29 cellular contexts compared by ENCODE assay signal in the genomic region with DNA sequence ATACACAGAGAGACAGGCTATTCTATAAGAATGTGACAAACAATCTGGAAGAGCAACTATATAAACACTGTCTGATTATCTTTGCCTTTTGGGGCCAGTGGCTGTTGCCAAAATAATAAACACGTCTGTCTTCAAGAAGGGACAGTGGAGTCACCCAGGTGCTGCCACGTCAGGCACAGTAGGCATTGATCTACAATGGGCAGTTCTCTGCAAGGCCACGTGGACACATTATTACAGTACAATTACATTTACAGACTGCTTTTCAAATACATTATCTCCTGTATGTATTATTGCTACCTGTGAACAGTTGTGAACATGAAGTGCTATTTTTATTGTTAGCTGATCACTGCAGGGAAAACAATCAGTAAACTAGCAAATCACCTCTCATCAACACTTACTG. TPM values are rescaled to one million over a fixed set of nuclear protein-coding genes. Genes with fewer than 3 reads are reported as not detected.
A peak's percentile ranks its signal among the peaks of the same experiment; 100 is the strongest.
DNase-seq lines count a peak whose midpoint lies in the region; ATAC-seq, FAIRE-seq and TF ChIP-seq lines count a peak whose summit lies in the region.
"Had no signal": no experiment of that assay in that cellular context is flagged by ENCODE, and none has a peak within 500 bp of the region (broad histone marks: within the 10 kb centered on the region; RNA-seq: fewer than 3 reads in every experiment).

No MANE protein-coding gene starts in this region.

- H3K27me3 ChIP-seq in RWPE2 (ENCODE audit: insufficient read depth, poor library complexity, severe bottlenecking): no peaks in the 10 kb centered on the region
- H3K27me3 ChIP-seq: spleen had no signal

- peak overlapping the region; percentile 1 for H3K27ac Mint-ChIP-seq in activated naive CD4-positive, alpha-beta T cell treated with anti-CD3 and anti-CD28 coated beads, Interleukin-2, amount 10 ng/mL, durations not matched to agents 7 days and 5 days
- peak overlapping the region; percentile 93 to 97 (median 96) for H3K27ac Mint-ChIP-seq in naive B cell
- peak overlapping the region; percentile 90 for H3K27ac Mint-ChIP-seq in stimulated activated naive B cell treated with anti-CD40 and anti-IgM and Interleukin-4, amounts not matched to agents 10 μg/mL and 1 μg/mL and 100 μg/mL, for 72 hours
- H3K27ac Mint-ChIP-seq: CD4-positive, alpha-beta T cell; T-helper 1 cell treated with Interleukin-12 subunit alpha and Interleukin-12 subunit beta and Interleukin-4 antibody, amounts not matched to agents 30 μg/mL and 1 μg/mL, for 36 hours had no signal

- peak overlapping the region; percentile 37 for H3K27ac ChIP-seq in RWPE2 (ENCODE audit: poor library complexity, severe bottlenecking)
- H3K27ac ChIP-seq: PC-9 had no signal

- peaks cover 33% of the 10 kb centered on the region for H3K4me1 Mint-ChIP-seq in activated naive CD4-positive, alpha-beta T cell treated with anti-CD3 and anti-CD28 coated beads, Interleukin-2, amount 10 ng/mL, durations not matched to agents 7 days and 5 days
- peaks cover 39 to 58% (median 52%) of the 10 kb centered on the region in 3 donors for H3K4me1 Mint-ChIP-seq in naive B cell
- H3K4me1 Mint-ChIP-seq in stimulated activated naive B cell treated with anti-CD40 and anti-IgM and Interleukin-4, amounts not matched to agents 10 μg/mL and 1 μg/mL and 100 μg/mL, for 72 hours: peaks cover 20 to 67% of the 10 kb centered on the region in 2 donors

- H3K4me3 Mint-ChIP-seq in activated naive CD4-positive, alpha-beta T cell treated with anti-CD3 and anti-CD28 coated beads, Interleukin-2, amount 10 ng/mL, durations not matched to agents 7 days and 5 days: no peak overlapping the region
- H3K4me3 Mint-ChIP-seq in naive B cell: peak overlapping the region in 4 of 8 donors; percentile 52 to 83 (median 63)
- no peak overlapping the region for H3K4me3 Mint-ChIP-seq in stimulated activated naive B cell treated with anti-CD40 and anti-IgM and Interleukin-4, amounts not matched to agents 10 μg/mL and 1 μg/mL and 100 μg/mL, for 72 hours
- H3K4me3 Mint-ChIP-seq: CD4-positive, alpha-beta T cell; central memory CD8-positive, alpha-beta T cell; T-helper 1 cell treated with Interleukin-12 subunit alpha and Interleukin-12 subunit beta and Interleukin-4 antibody, amounts not matched to agents 30 μg/mL and 1 μg/mL, for 36 hours had no signal

- no peaks in the 10 kb centered on the region for H3K36me3 Mint-ChIP-seq in activated naive CD4-positive, alpha-beta T cell treated with anti-CD3 and anti-CD28 coated beads, Interleukin-2, amount 10 ng/mL, durations not matched to agents 7 days and 5 days
- peaks cover 7 to 12% of the 10 kb centered on the region in 2 donors for H3K36me3 Mint-ChIP-seq in naive B cell
- peaks cover 6 to 17% of the 10 kb centered on the region in 2 donors for H3K36me3 Mint-ChIP-seq in stimulated activated naive B cell treated with anti-CD40 and anti-IgM and Interleukin-4, amounts not matched to agents 10 μg/mL and 1 μg/mL and 100 μg/mL, for 72 hours

- FAIRE-seq in D721Med (lab: Jason Lieb, UNC): no peak
- FAIRE-seq: A204.1, H1, urothelium cell line had no signal

- CTCF ChIA-PET in activated naive CD4-positive, alpha-beta T cell treated with anti-CD3 and anti-CD28 coated beads, Interleukin-2, amount 10 ng/mL, durations not matched to agents 7 days and 5 days (lab: Charles Lee): interaction anchor here (1.6 to 1.8 kb wide), 2 partner anchors 9 to 14 kb away, joined by 4 to 9 read pairs; a partner anchor contains a TSS

- peaks cover 31% of the 10 kb centered on the region for H3K4me1 ChIP-seq in RWPE2 (ENCODE audit: insufficient read depth, poor library complexity, severe bottlenecking)

- no peak for DNase-seq in activated naive CD4-positive, alpha-beta T cell treated with anti-CD3 and anti-CD28 coated beads, Interleukin-2, amount 10 ng/mL, durations not matched to agents 7 days and 5 days
- DNase-seq in activated naive CD4-positive, alpha-beta T cell treated with Interleukin-2 at 50 U/mL for 16 hours: no peak
- DNase-seq in RWPE2 (ENCODE audit: low spot score) (no peak), naive B cell (no peak), D721Med (ENCODE audit: insufficient read length, low spot score) (no peak)
- no peak for DNase-seq in stimulated activated naive B cell treated with anti-CD40 and anti-IgM and Interleukin-4, amounts not matched to agents 10 μg/mL and 1 μg/mL and 100 μg/mL, for 72 hours
- DNase-seq: activated CD4-positive, alpha-beta T cell treated with anti-CD3 and anti-CD28 coated beads, Interleukin-2, amount 50 U/mL, for 48 hours; activated gamma-delta T cell treated with Interleukin-2 at 50 U/mL for 16 hours; anterior cingulate cortex; CD4-positive, alpha-beta T cell; DMS153; effector CD4-positive, alpha-beta T cell; GF-D8; KG1; left cardiac atrium; MV-4-11; NCI-H187; NCI-H2227 treated with DMSO at 0.1 percent for 48 hours; NCI-H82; PC-9; spleen; stimulated activated CD4-positive, alpha-beta T cell treated with anti-CD3 and anti-CD28 coated beads, Interleukin-4, amount 100 ng/mL, for 24 hours had no signal

- no peaks in the 10 kb centered on the region for H3K9me3 ChIP-seq in RWPE2 (ENCODE audit: severe bottlenecking)
- H3K9me3 ChIP-seq: spleen had no signal

- no peaks in the 10 kb centered on the region for H3K9me3 Mint-ChIP-seq in activated naive CD4-positive, alpha-beta T cell treated with anti-CD3 and anti-CD28 coated beads, Interleukin-2, amount 10 ng/mL, durations not matched to agents 7 days and 5 days
- no peaks in the 10 kb centered on the region for H3K9me3 Mint-ChIP-seq in naive B cell
- H3K9me3 Mint-ChIP-seq in stimulated activated naive B cell treated with anti-CD40 and anti-IgM and Interleukin-4, amounts not matched to agents 10 μg/mL and 1 μg/mL and 100 μg/mL, for 72 hours: no peaks in the 10 kb centered on the region
- H3K9me3 Mint-ChIP-seq: CD4-positive, alpha-beta T cell; central memory CD8-positive, alpha-beta T cell; T-helper 1 cell treated with Interleukin-12 subunit alpha and Interleukin-12 subunit beta and Interleukin-4 antibody, amounts not matched to agents 30 μg/mL and 1 μg/mL, for 36 hours had no signal

- no peak for TF ChIP-seq CTCF in RWPE2 (IDR thresholded peaks at IDR 0.05; ENCODE audit: poor library complexity, severe bottlenecking)
- no peak for TF ChIP-seq CTCF in D721Med (IDR thresholded peaks at IDR 0.05; ENCODE audit: insufficient read depth, missing control alignments)

- no peaks in the 10 kb centered on the region for H3K27me3 Mint-ChIP-seq in activated naive CD4-positive, alpha-beta T cell treated with anti-CD3 and anti-CD28 coated beads, Interleukin-2, amount 10 ng/mL, durations not matched to agents 7 days and 5 days
- no peaks in the 10 kb centered on the region for H3K27me3 Mint-ChIP-seq in naive B cell
- no peaks in the 10 kb centered on the region for H3K27me3 Mint-ChIP-seq in stimulated activated naive B cell treated with anti-CD40 and anti-IgM and Interleukin-4, amounts not matched to agents 10 μg/mL and 1 μg/mL and 100 μg/mL, for 72 hours
- H3K27me3 Mint-ChIP-seq: CD4-positive, alpha-beta T cell; central memory CD8-positive, alpha-beta T cell had no signal

- peaks cover 45% of the 10 kb centered on the region for H3K36me3 ChIP-seq in RWPE2 (ENCODE audit: low read depth)

- no peak overlapping the region for H3K4me3 ChIP-seq in RWPE2 (ENCODE audit: severe bottlenecking)
- H3K4me3 ChIP-seq: PC-9 had no signal

- ATAC-seq in RWPE2 (ENCODE audit: low read depth) (no peak), naive B cell (ENCODE audit: low read depth in 2 of 2) (no peak), HG03342 (IDR thresholded peaks at IDR 0.05; ENCODE audit: unreplicated experiment) (no peak), GM18858 (IDR thresholded peaks at IDR 0.05; ENCODE audit: unreplicated experiment) (no peak)
- no peak for ATAC-seq in stimulated activated naive B cell treated with anti-CD40 and anti-IgM and Interleukin-4, amounts not matched to agents 10 μg/mL and 1 μg/mL and 100 μg/mL, for 72 hours (replicated peaks)
- ATAC-seq: left cardiac atrium had no signal

RNA-seq across cellular contexts. Expression of a gene that starts 14.0 kb away (rescaled TPM):
- polyA plus RNA-seq in naive B cell (ENCODE audit: low read depth in 6 of 6): 10 to 100 TPM in 1 of 6 donors, 1 to 10 TPM in 5; 1.2 to 11.9 (median 6.1) TPM

Comparison
In these comparisons a context has a peak if more than half of its experiments do, and no peak if none do; other contexts are left out.
1. H3K27ac Mint-ChIP-seq: peak in every context shown above with its lines; median percentile 96 in naive B cell; 90 in stimulated activated naive B cell treated with anti-CD40 and anti-IgM and Interleukin-4, amounts not matched to agents 10 μg/mL and 1 μg/mL and 100 μg/mL, for 72 hours; 1 in activated naive CD4-positive, alpha-beta T cell treated with anti-CD3 and anti-CD28 coated beads, Interleukin-2, amount 10 ng/mL, durations not matched to agents 7 days and 5 days.